ENCODE assay signal across 14 cellular contexts in the genomic region with DNA sequence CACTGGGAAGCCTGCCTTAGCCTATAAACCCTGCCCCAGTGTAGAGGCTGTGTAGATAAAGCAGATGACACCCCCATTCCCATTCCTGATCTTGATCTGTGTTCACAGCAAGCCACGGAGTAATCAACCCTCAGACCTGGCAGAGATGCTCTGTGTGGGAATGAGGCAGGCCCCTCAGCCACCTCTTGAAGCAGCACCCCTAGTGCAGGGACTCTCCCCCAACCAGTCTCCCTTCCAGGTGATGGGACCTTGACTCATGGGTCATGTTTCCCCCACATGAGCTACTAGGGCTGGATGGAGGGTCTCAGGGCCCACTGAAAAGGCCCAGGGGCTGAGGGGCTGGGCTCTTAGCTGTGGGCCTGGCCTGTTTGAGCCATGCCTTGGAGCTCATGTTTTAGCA. TPM values are rescaled to one million over a fixed set of nuclear protein-coding genes. Genes with fewer than 3 reads are reported as not detected.
A peak's percentile ranks its signal among the peaks of the same experiment; 100 is the strongest.
DNase-seq lines count a peak whose midpoint lies in the region; ATAC-seq and TF ChIP-seq lines count a peak whose summit lies in the region.
"Had no signal": no experiment of that assay in that cellular context is flagged by ENCODE, and none has a peak within 500 bp of the region (broad histone marks: within the 10 kb centered on the region; RNA-seq: fewer than 3 reads in every experiment).

No MANE protein-coding gene starts in this region.

- H3K27ac Mint-ChIP-seq in activated naive CD4-positive, alpha-beta T cell treated with anti-CD3 and anti-CD28 coated beads, Interleukin-2, amount 10 ng/mL, durations not matched to agents 7 days and 5 days, result peak overlapping the region; percentile 19
- H3K27ac Mint-ChIP-seq in CD8-positive, alpha-beta T cell, result peak overlapping the region; percentile 70
- peak overlapping the region; percentile 60 for H3K27ac Mint-ChIP-seq in activated CD8-positive, alpha-beta T cell treated with anti-CD3 and anti-CD28 coated beads, Interleukin-2, amount 10 ng/mL, durations not matched to agents 7 days and 5 days
- H3K27ac Mint-ChIP-seq in stimulated activated effector memory CD8-positive, alpha-beta T cell treated with anti-CD3 and anti-CD28 coated beads, Interleukin-12 subunit alpha, Interleukin-12 subunit beta, amount 100 ng/mL, for 72 hours, result peak overlapping the region; percentile 87

- H3K27me3 Mint-ChIP-seq in activated naive CD4-positive, alpha-beta T cell treated with anti-CD3 and anti-CD28 coated beads, Interleukin-2, amount 10 ng/mL, durations not matched to agents 7 days and 5 days, result no peaks in the 10 kb centered on the region
- H3K27me3 Mint-ChIP-seq in CD8-positive, alpha-beta T cell (ENCODE audit: low read depth), result no peaks in the 10 kb centered on the region
- H3K27me3 Mint-ChIP-seq in activated CD8-positive, alpha-beta T cell treated with anti-CD3 and anti-CD28 coated beads, Interleukin-2, amount 10 ng/mL, durations not matched to agents 7 days and 5 days (ENCODE audit: low read depth), result no peaks in the 10 kb centered on the region

- no peak for DNase-seq in activated naive CD4-positive, alpha-beta T cell treated with anti-CD3 and anti-CD28 coated beads, Interleukin-2, amount 10 ng/mL, durations not matched to agents 7 days and 5 days
- no peak for DNase-seq in activated naive CD4-positive, alpha-beta T cell (lab: John Stamatoyannopoulos, UW)
- DNase-seq in CD8-positive, alpha-beta T cell, result no peak
- no peak for DNase-seq in activated CD8-positive, alpha-beta T cell treated with anti-CD3 and anti-CD28 coated beads, Interleukin-2, amount 10 ng/mL, durations not matched to agents 7 days and 5 days
- no peak for DNase-seq in stimulated activated effector memory CD8-positive, alpha-beta T cell treated with anti-CD3 and anti-CD28 coated beads, Interleukin-12 subunit alpha, Interleukin-12 subunit beta, amount 100 ng/mL, for 72 hours (ENCODE audit: low spot score in 2 of 2)
- DNase-seq in NCI-H2029 (lab: John Stamatoyannopoulos, UW) (no peak), DMS79 treated with DMSO at 0.1 percent for 48 hours (lab: John Stamatoyannopoulos, UW) (no peak)
- DNase-seq: HFFc6, KG1, NCI-H1694 treated with DMSO at 0.1 percent for 48 hours, NCI-H526, PC-9 had no signal

- H3K9me3 Mint-ChIP-seq in activated naive CD4-positive, alpha-beta T cell treated with anti-CD3 and anti-CD28 coated beads, Interleukin-2, amount 10 ng/mL, durations not matched to agents 7 days and 5 days, result no peaks in the 10 kb centered on the region
- H3K9me3 Mint-ChIP-seq in CD8-positive, alpha-beta T cell, result no peaks in the 10 kb centered on the region
- no peaks in the 10 kb centered on the region for H3K9me3 Mint-ChIP-seq in activated CD8-positive, alpha-beta T cell treated with anti-CD3 and anti-CD28 coated beads, Interleukin-2, amount 10 ng/mL, durations not matched to agents 7 days and 5 days (ENCODE audit: insufficient read depth)
- no peaks in the 10 kb centered on the region for H3K9me3 Mint-ChIP-seq in stimulated activated effector memory CD8-positive, alpha-beta T cell treated with anti-CD3 and anti-CD28 coated beads, Interleukin-12 subunit alpha, Interleukin-12 subunit beta, amount 100 ng/mL, for 72 hours
- H3K9me3 Mint-ChIP-seq: HFFc6 had no signal

- H3K4me3 Mint-ChIP-seq in activated naive CD4-positive, alpha-beta T cell treated with anti-CD3 and anti-CD28 coated beads, Interleukin-2, amount 10 ng/mL, durations not matched to agents 7 days and 5 days, result no peak overlapping the region
- H3K4me3 Mint-ChIP-seq in CD8-positive, alpha-beta T cell, result no peak overlapping the region
- H3K4me3 Mint-ChIP-seq in activated CD8-positive, alpha-beta T cell treated with anti-CD3 and anti-CD28 coated beads, Interleukin-2, amount 10 ng/mL, durations not matched to agents 7 days and 5 days, result no peak overlapping the region
- H3K4me3 Mint-ChIP-seq in stimulated activated effector memory CD8-positive, alpha-beta T cell treated with anti-CD3 and anti-CD28 coated beads, Interleukin-12 subunit alpha, Interleukin-12 subunit beta, amount 100 ng/mL, for 72 hours, result no peak overlapping the region
- H3K4me3 Mint-ChIP-seq: HFFc6 had no signal

- no peak overlapping the region for H3K27ac ChIP-seq in CD8-positive, alpha-beta T cell (ENCODE audit: low read depth, low read length)
- H3K27ac ChIP-seq: BLaER1 treated with 17β-estradiol and CSF1 and Interleukin-3, amounts not matched to agents 10 nM and 100 nM; PC-9; RWPE1 had no signal

- TF ChIP-seq CTCF in CD8-positive, alpha-beta T cell (IDR thresholded peaks at IDR 0.05), result no peak

- POLR2A ChIA-PET in CD8-positive, alpha-beta T cell (lab: Charles Lee), result interaction anchor here (3.3 kb wide), 1 partner anchor 38 kb away, joined by 20 read pairs; a partner anchor contains a TSS
- POLR2A ChIA-PET in activated CD8-positive, alpha-beta T cell treated with anti-CD3 and anti-CD28 coated beads, Interleukin-2, amount 10 ng/mL, durations not matched to agents 7 days and 5 days (lab: Charles Lee), result no interaction called here

- ATAC-seq in CD8-positive, alpha-beta T cell, result no peak
- ATAC-seq in activated CD8-positive, alpha-beta T cell treated with anti-CD3 and anti-CD28 coated beads, Interleukin-2, amount 10 ng/mL, durations not matched to agents 7 days and 5 days, result no peak
- no peak for ATAC-seq in stimulated activated effector memory CD8-positive, alpha-beta T cell treated with anti-CD3 and anti-CD28 coated beads, Interleukin-12 subunit alpha, Interleukin-12 subunit beta, amount 100 ng/mL, for 72 hours

- no peaks in the 10 kb centered on the region for H3K4me1 ChIP-seq in CD8-positive, alpha-beta T cell (ENCODE audit: insufficient read depth, low read length)

- no peak overlapping the region for H3K4me3 ChIP-seq in CD8-positive, alpha-beta T cell (ENCODE audit: low read depth, low read length)
- H3K4me3 ChIP-seq: BLaER1 treated with 17β-estradiol and CSF1 and Interleukin-3, amounts not matched to agents 10 nM and 100 nM; PC-9 had no signal

- intact Hi-C loops in CD8-positive, alpha-beta T cell (cut with DNase I, micrococcal nuclease), result no loop called here

- H3K36me3 Mint-ChIP-seq in activated naive CD4-positive, alpha-beta T cell treated with anti-CD3 and anti-CD28 coated beads, Interleukin-2, amount 10 ng/mL, durations not matched to agents 7 days and 5 days, result peaks cover 4% of the 10 kb centered on the region
- H3K36me3 Mint-ChIP-seq in CD8-positive, alpha-beta T cell, result peaks cover 2% of the 10 kb centered on the region
- H3K36me3 Mint-ChIP-seq in activated CD8-positive, alpha-beta T cell treated with anti-CD3 and anti-CD28 coated beads, Interleukin-2, amount 10 ng/mL, durations not matched to agents 7 days and 5 days (ENCODE audit: low read depth), result peaks cover 6% of the 10 kb centered on the region
- H3K36me3 Mint-ChIP-seq in stimulated activated effector memory CD8-positive, alpha-beta T cell treated with anti-CD3 and anti-CD28 coated beads, Interleukin-12 subunit alpha, Interleukin-12 subunit beta, amount 100 ng/mL, for 72 hours, result peaks cover 39% of the 10 kb centered on the region

- CTCF ChIA-PET in activated naive CD4-positive, alpha-beta T cell treated with anti-CD3 and anti-CD28 coated beads, Interleukin-2, amount 10 ng/mL, durations not matched to agents 7 days and 5 days (lab: Charles Lee), result interaction anchor here (1.1 to 9.3 kb wide), 5 partner anchors 20 to 83 kb away, joined by 3 to 147 read pairs (median 6); a partner anchor contains a TSS
- CTCF ChIA-PET in CD8-positive, alpha-beta T cell (lab: Charles Lee), result interaction anchor here (1.0 to 10.8 kb wide), 7 partner anchors 21 to 86 kb away, joined by 3 to 244 read pairs (median 9); a partner anchor contains a TSS
- CTCF ChIA-PET in activated CD8-positive, alpha-beta T cell treated with anti-CD3 and anti-CD28 coated beads, Interleukin-2, amount 10 ng/mL, durations not matched to agents 7 days and 5 days (lab: Charles Lee), result interaction anchor here (1.8 to 9.6 kb wide), 4 partner anchors 21 to 83 kb away, joined by 4 to 219 read pairs (median 36); a partner anchor contains a TSS

- H3K9me3 ChIP-seq in CD8-positive, alpha-beta T cell (ENCODE audit: low read length), result no peaks in the 10 kb centered on the region
- H3K9me3 ChIP-seq: BLaER1 treated with 17β-estradiol and CSF1 and Interleukin-3, amounts not matched to agents 10 nM and 100 nM had no signal

- no peaks in the 10 kb centered on the region for H3K36me3 ChIP-seq in CD8-positive, alpha-beta T cell (ENCODE audit: insufficient read depth, low read length)

- no peaks in the 10 kb centered on the region for H3K27me3 ChIP-seq in CD8-positive, alpha-beta T cell (ENCODE audit: insufficient read depth, low read length)
- H3K27me3 ChIP-seq: BLaER1 treated with 17β-estradiol and CSF1 and Interleukin-3, amounts not matched to agents 10 nM and 100 nM had no signal

- H3K4me1 Mint-ChIP-seq in activated naive CD4-positive, alpha-beta T cell treated with anti-CD3 and anti-CD28 coated beads, Interleukin-2, amount 10 ng/mL, durations not matched to agents 7 days and 5 days, result peaks cover 26% of the 10 kb centered on the region
- H3K4me1 Mint-ChIP-seq in CD8-positive, alpha-beta T cell (ENCODE audit: low read depth), result peaks cover 1% of the 10 kb centered on the region
- peaks cover 19% of the 10 kb centered on the region for H3K4me1 Mint-ChIP-seq in activated CD8-positive, alpha-beta T cell treated with anti-CD3 and anti-CD28 coated beads, Interleukin-2, amount 10 ng/mL, durations not matched to agents 7 days and 5 days (ENCODE audit: low read depth)
- peaks cover 28% of the 10 kb centered on the region for H3K4me1 Mint-ChIP-seq in stimulated activated effector memory CD8-positive, alpha-beta T cell treated with anti-CD3 and anti-CD28 coated beads, Interleukin-12 subunit alpha, Interleukin-12 subunit beta, amount 100 ng/mL, for 72 hours

RNA-seq across cellular contexts. Expression of a gene that starts 20.5 kb away (rescaled TPM):
- total RNA-seq in CD8-positive, alpha-beta T cell, result 1 to 10 TPM; 2.8 to 3.0 TPM
- 1 to 10 TPM; 3.2 to 3.4 TPM for total RNA-seq in activated CD8-positive, alpha-beta T cell treated with anti-CD3 and anti-CD28 coated beads, Interleukin-2, amount 10 ng/mL, durations not matched to agents 7 days and 5 days

RNA-seq across cellular contexts. Expression of a gene that starts 37.2 kb away (rescaled TPM):
- 10 to 100 TPM; 18.3 to 18.5 TPM for total RNA-seq in CD8-positive, alpha-beta T cell
- 100 to 1,000 TPM; 224 to 225 TPM for total RNA-seq in activated CD8-positive, alpha-beta T cell treated with anti-CD3 and anti-CD28 coated beads, Interleukin-2, amount 10 ng/mL, durations not matched to agents 7 days and 5 days

RNA-seq across cellular contexts. Expression of a gene that starts 42.6 kb away (rescaled TPM):
- 1 to 10 TPM; 4.7 to 5.6 TPM for total RNA-seq in CD8-positive, alpha-beta T cell
- total RNA-seq in activated CD8-positive, alpha-beta T cell treated with anti-CD3 and anti-CD28 coated beads, Interleukin-2, amount 10 ng/mL, durations not matched to agents 7 days and 5 days, result 100 to 1,000 TPM; 380 to 394 TPM

Comparison
In these comparisons a context has a peak if more than half of its experiments do, and no peak if none do; other contexts are left out.
1. H3K27ac Mint-ChIP-seq: peak in every context shown above with its lines; median percentile 87 in stimulated activated effector memory CD8-positive, alpha-beta T cell treated with anti-CD3 and anti-CD28 coated beads, Interleukin-12 subunit alpha, Interleukin-12 subunit beta, amount 100 ng/mL, for 72 hours; 70 in CD8-positive, alpha-beta T cell; 60 in activated CD8-positive, alpha-beta T cell treated with anti-CD3 and anti-CD28 coated beads, Interleukin-2, amount 10 ng/mL, durations not matched to agents 7 days and 5 days; 19 in activated naive CD4-positive, alpha-beta T cell treated with anti-CD3 and anti-CD28 coated beads, Interleukin-2, amount 10 ng/mL, durations not matched to agents 7 days and 5 days.
2. RNA of a gene that starts 37.2 kb away (total RNA-seq): 224 to 225 TPM in activated CD8-positive, alpha-beta T cell treated with anti-CD3 and anti-CD28 coated beads, Interleukin-2, amount 10 ng/mL, durations not matched to agents 7 days and 5 days; 18.3 to 18.5 TPM in CD8-positive, alpha-beta T cell; every median in the first group is over 10 times any median in the second.
3. RNA of a gene that starts 42.6 kb away (total RNA-seq): 380 to 394 TPM in activated CD8-positive, alpha-beta T cell treated with anti-CD3 and anti-CD28 coated beads, Interleukin-2, amount 10 ng/mL, durations not matched to agents 7 days and 5 days; 4.7 to 5.6 TPM in CD8-positive, alpha-beta T cell; every median in the first group is over 10 times any median in the second.